8 cellular contexts compared by ENCODE assay signal in genomic region chr3:62876064-62876463, GRCh38. TPM values are rescaled to one million over a fixed set of nuclear protein-coding genes. Genes with fewer than 3 reads are reported as not detected.
DNase-seq lines count a peak whose midpoint lies in the region; ATAC-seq and TF ChIP-seq lines count a peak whose summit lies in the region.

No MANE protein-coding gene starts in this region.

- no peaks in the 10 kb centered on the region for H3K27me3 ChIP-seq in lung (ENCODE audit: control insufficient read depth, insufficient read depth)

- WGBS in lung, 2 donors = 3 to 6% methylated on average over 17 of the region's 17 CpGs

- no peak overlapping the region for H3K4me3 ChIP-seq in lung

- no peak for TF ChIP-seq CTCF in lung (IDR thresholded peaks at IDR 0.05; ENCODE audit: control extremely low read depth, extremely low read depth)

- peaks cover 3 to 15% of the 10 kb centered on the region in 2 donors for H3K4me1 ChIP-seq in lung (ENCODE audit: control insufficient read depth in 2 of 2, insufficient read depth in 2 of 2, low read length in 2 of 2)

- DNase-seq in EH (ENCODE audit: low read depth) (peak; percentile 48), NCI-H1105 treated with DMSO at 0.1 percent for 48 hours (lab: John Stamatoyannopoulos, UW) (peak; percentile 39), cerebellum (ENCODE audit: low spot score) (peak; percentile 28), lung (ENCODE audit: low spot score) (peak; percentile 35), superior temporal gyrus (ENCODE audit: extremely low spot score) (no peak), NK-92 (lab: John Stamatoyannopoulos, UW; ENCODE audit: unreplicated experiment) (no peak), putamen (ENCODE audit: low spot score) (no peak)

- H3K27ac ChIP-seq in lung (ENCODE audit: low read depth in 1 of 2, low read length in 1 of 2) = no peak overlapping the region

- no peaks in the 10 kb centered on the region for H3K36me3 ChIP-seq in lung (ENCODE audit: control insufficient read depth in 2 of 2, insufficient read depth in 2 of 2, low read length in 2 of 2)

- ATAC-seq in lung (ENCODE audit: insufficient read depth, low FRiP score) (no peak), GM19452 (IDR thresholded peaks at IDR 0.05; ENCODE audit: unreplicated experiment) (no peak)

- peaks cover 0 to 20% of the 10 kb centered on the region in 2 donors for H3K9me3 ChIP-seq in lung (ENCODE audit: control insufficient read depth in 2 of 2, insufficient read depth in 1 of 2, low read length in 1 of 2)

RNA-seq across cellular contexts. Expression of gene CADPS, which starts 0.8 kb away (rescaled TPM):
- total RNA-seq in cerebellum (187 TPM), lung (1 to 10 TPM in 1 of 2 donors, under 1 TPM in 1; 0.64 to 3.6 TPM)
- under 1 TPM; 0.13 to 0.33 TPM for polyA plus RNA-seq in lung

Comparison
In these comparisons a context has a peak if more than half of its experiments do, and no peak if none do; other contexts are left out.
1. DNase-seq: peak in EH (single experiment), NCI-H1105 treated with DMSO at 0.1 percent for 48 hours (single experiment), cerebellum (single experiment) and lung (single experiment); none in superior temporal gyrus (single experiment), NK-92 (single experiment) and putamen (single experiment).
2. RNA of gene CADPS, which starts 0.8 kb away (total RNA-seq): 187 TPM in cerebellum (single experiment); 0.64 to 3.6 TPM in lung; every median in the first group is over 10 times any median in the second.